ENCODE assay signal across 20 cellular contexts in the genomic region with DNA sequence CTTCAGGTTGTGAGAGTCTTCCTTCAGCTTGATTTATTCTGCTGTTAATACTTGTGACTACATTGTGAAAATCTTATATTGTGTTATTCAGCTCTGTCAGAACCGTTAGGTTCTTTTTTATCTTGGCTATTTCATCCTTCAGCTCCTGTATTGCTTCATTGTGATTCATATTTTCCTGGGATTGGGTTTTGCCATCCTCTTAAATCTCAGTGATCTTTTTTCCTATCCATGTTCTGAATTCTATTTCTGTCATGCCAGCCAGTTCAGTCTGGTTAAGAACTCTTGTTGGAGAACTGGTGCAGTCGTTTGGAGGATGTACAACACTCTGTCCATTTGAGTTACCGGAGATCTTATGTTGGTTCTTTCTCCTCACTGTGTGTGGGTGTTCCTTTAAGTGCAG. TPM values are rescaled to one million over a fixed set of nuclear protein-coding genes. Genes with fewer than 3 reads are reported as not detected.
"Had no signal": no experiment of that assay in that cellular context is flagged by ENCODE, and none has a peak within 500 bp of the region (broad histone marks: within the 10 kb centered on the region; RNA-seq: fewer than 3 reads in every experiment).

No MANE protein-coding gene starts in this region.

- H3K4me1 ChIP-seq: adrenal gland, esophagus squamous epithelium, parathyroid adenoma, upper lobe of right lung had no signal

- H3K79me2 ChIP-seq: parathyroid adenoma had no signal

- H3K36me3 ChIP-seq: adrenal gland, cardiac muscle cell, esophagus squamous epithelium, neutrophil, thoracic aorta, upper lobe of right lung had no signal

- H3K9me3 ChIP-seq: adrenal gland, esophagus squamous epithelium, neutrophil, thoracic aorta, upper lobe of right lung had no signal

- H3K27ac ChIP-seq: cardiac muscle cell, esophagus squamous epithelium, neutrophil, parathyroid adenoma, thoracic aorta, upper lobe of right lung had no signal

- DNase-seq: activated CD4-positive, alpha-beta T cell treated with anti-CD3 and anti-CD28 coated beads, Interleukin-2, amount 50 U/mL, for 1 hour; activated CD8-positive, alpha-beta memory T cell treated with anti-CD3 and anti-CD28 coated beads, Interleukin-2, amount 50 U/mL, for 4 hours; activated effector memory CD4-positive, alpha-beta T cell treated with anti-CD3 and anti-CD28 coated beads, Interleukin-2, amount 50 U/mL, for 16 hours; activated T-cell treated with anti-CD3 and anti-CD28 coated beads, Interleukin-2, amount 50 U/mL, for 48 hours; dermis blood vessel endothelial cell; effector memory CD4-positive, alpha-beta T cell; esophagus squamous epithelium; stimulated activated CD4-positive, alpha-beta T cell treated with anti-CD3 and anti-CD28 coated beads, Interleukin-4, amount 100 ng/mL, for 4 hours; T-helper 1 cell; T-helper 9 cell; upper lobe of right lung had no signal

- H3K9ac ChIP-seq: parathyroid adenoma had no signal

- H3K27me3 ChIP-seq: adrenal gland, cardiac muscle cell, upper lobe of right lung had no signal

- H3K4me3 ChIP-seq: adrenal gland, cardiac muscle cell, esophagus squamous epithelium, lung, thoracic aorta, upper lobe of right lung had no signal

- H2AFZ ChIP-seq: parathyroid adenoma had no signal

RNA-seq across cellular contexts. Expression of gene MSTN, which starts 19.1 kb away (rescaled TPM):
- total RNA-seq: dermis blood vessel endothelial cell; endothelial cell of umbilical vein; glomerular endothelial cell; natural killer cell treated with Interleukin-12 subunit alpha and Interleukin-12 subunit beta and Interleukin-15 and Interleukin-18, amount 100 ng/mL, for 72 hours; upper lobe of right lung had no signal
